1 cellular context compared by ENCODE assay signal in the genomic region with DNA sequence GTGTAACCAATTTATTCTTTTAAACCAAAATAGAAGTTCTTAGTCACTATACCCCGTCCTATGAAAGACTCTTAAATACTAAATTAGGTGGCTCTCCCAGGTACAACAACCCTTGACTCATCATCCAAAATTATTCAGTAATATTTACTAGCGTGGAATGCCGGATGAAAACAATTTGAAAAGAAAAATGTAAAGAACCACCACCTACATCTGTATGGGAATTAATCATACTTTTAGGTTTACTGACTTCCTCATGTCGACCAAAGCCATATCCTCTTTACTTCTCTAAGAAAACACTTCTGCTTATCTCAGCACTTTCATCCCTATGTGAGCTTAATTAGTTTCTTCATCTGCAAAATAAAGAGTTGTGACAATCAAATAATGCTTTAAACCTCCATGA.
TF ChIP-seq lines count a peak whose summit lies in the region.

No MANE protein-coding gene starts in this region.

TF ChIP-seq in WTC11, 78 proteins besides CTCF, POLR2A, EP300 and RAD21 (continued from another document):
- TF ChIP-seq, protein P1, sequence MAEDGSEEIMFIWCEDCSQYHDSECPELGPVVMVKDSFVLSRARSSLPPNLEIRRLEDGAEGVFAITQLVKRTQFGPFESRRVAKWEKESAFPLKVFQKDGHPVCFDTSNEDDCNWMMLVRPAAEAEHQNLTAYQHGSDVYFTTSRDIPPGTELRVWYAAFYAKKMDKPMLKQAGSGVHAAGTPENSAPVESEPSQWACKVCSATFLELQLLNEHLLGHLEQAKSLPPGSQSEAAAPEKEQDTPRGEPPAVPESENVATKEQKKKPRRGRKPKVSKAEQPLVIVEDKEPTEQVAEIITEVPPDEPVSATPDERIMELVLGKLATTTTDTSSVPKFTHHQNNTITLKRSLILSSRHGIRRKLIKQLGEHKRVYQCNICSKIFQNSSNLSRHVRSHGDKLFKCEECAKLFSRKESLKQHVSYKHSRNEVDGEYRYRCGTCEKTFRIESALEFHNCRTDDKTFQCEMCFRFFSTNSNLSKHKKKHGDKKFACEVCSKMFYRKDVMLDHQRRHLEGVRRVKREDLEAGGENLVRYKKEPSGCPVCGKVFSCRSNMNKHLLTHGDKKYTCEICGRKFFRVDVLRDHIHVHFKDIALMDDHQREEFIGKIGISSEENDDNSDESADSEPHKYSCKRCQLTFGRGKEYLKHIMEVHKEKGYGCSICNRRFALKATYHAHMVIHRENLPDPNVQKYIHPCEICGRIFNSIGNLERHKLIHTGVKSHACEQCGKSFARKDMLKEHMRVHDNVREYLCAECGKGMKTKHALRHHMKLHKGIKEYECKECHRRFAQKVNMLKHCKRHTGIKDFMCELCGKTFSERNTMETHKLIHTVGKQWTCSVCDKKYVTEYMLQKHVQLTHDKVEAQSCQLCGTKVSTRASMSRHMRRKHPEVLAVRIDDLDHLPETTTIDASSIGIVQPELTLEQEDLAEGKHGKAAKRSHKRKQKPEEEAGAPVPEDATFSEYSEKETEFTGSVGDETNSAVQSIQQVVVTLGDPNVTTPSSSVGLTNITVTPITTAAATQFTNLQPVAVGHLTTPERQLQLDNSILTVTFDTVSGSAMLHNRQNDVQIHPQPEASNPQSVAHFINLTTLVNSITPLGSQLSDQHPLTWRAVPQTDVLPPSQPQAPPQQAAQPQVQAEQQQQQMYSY (CRISPR knock-in tag; IDR thresholded peaks at IDR 0.05), result no peak
- TF ChIP-seq, protein P2, sequence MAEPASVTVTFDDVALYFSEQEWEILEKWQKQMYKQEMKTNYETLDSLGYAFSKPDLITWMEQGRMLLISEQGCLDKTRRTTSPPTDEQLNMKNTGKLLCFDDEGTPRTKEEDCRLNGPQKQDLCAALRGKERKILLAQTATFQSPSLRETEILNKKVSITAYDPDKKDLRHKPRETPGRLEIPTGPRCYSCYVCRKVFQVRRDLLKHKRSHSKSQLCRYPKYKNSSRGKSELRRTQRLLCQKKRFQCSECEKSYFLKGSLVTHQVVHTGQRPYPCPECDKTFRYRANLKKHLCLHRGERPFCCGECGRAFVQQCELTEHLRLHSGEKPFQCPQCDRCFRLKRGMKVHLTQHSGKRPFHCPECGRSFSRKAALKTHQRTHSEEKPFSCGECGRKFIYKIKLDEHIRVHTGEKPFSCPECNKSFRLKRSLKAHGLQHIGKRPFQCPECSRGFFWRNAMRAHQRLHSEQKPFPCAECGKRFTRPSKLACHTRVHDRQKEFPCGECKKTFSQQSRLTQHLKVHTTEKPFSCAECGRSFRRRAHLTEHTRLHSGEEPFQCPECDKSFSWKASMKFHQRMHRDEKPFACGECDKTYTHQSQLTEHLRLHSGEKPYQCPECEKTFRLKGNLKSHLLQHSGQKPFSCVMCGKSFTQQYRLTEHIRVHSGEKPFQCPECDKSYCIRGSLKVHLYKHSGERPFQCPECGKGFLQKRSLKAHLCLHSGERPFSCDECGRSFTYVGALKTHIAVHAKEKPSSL (CRISPR knock-in tag; conservative IDR thresholded peaks at IDR 0.05), result no peak
TF ChIP-seq in WTC11: peak in this region for 0.
